ENCODE assay signal across 10 cellular contexts in genomic region chr12:6700646-6701051, GRCh38. TPM values are rescaled to one million over a fixed set of nuclear protein-coding genes. Genes with fewer than 3 reads are reported as not detected.
A peak's percentile ranks its signal among the peaks of the same experiment; 100 is the strongest.
DNase-seq lines count a peak whose midpoint lies in the region; ATAC-seq, FAIRE-seq and TF ChIP-seq lines count a peak whose summit lies in the region.
"Had no signal": no experiment of that assay in that cellular context is flagged by ENCODE, and none has a peak within 500 bp of the region (broad histone marks: within the 10 kb centered on the region; RNA-seq: fewer than 3 reads in every experiment).

PIANP (minus strand) TSS chr12:6700815; CDS start chr12:6698061, 2,754 bp downstream.

- TF ChIP-seq POLR2A in HepG2 (IDR thresholded peaks at IDR 0.05; ENCODE audit: insufficient read depth in 1 of 2, low read depth in 2 of 2, low read length in 2 of 2) = no peak

- no peaks in the 10 kb centered on the region for H3K79me2 ChIP-seq in HepG2 (ENCODE audit: insufficient read depth, low read length)

- ATAC-seq in HepG2 = peak; percentile 63

- WGBS in HepG2 (ENCODE audit: low lambda C conversion rate) = 2% methylated on average over 21 of the region's 43 CpGs

- FAIRE-seq in HepG2 (lab: Jason Lieb, UNC) = no peak
- FAIRE-seq: TTC549 had no signal

- BruUV-seq in HepG2 (replicated peaks; lab: Mats Ljungman, UMichigan) = no TSS peak

- TF ChIP-seq CTCF in HepG2 (CRISPR knock-in tag; IDR thresholded peaks at IDR 0.05) = no peak

- TF ChIP-seq RAD21 in HepG2 (CRISPR knock-in tag; IDR thresholded peaks at IDR 0.05) = no peak

- peak within 1 kb of the TSS; percentile 40 for H3K9ac ChIP-seq in HepG2 (ENCODE audit: insufficient read depth, low read depth, low read length)

- TF ChIP-seq EP300 in HepG2 (IDR thresholded peaks at IDR 0.05; ENCODE audit: low read depth in 2 of 2, low read length in 2 of 2) = no peak
- no peak for TF ChIP-seq EP300 in HepG2 (CRISPR knock-in tag; IDR thresholded peaks at IDR 0.05; ENCODE audit: borderline replicate concordance)

- H3K27me3 ChIP-seq in HepG2 (ENCODE audit: control insufficient read depth in 1 of 2, insufficient read depth in 2 of 2, low read length in 2 of 2) = peaks cover 6 to 64% of the 10 kb centered on the region in 2 experiments

- no peak within 1 kb of the TSS for H2AFZ ChIP-seq in HepG2 (ENCODE audit: low read length)

- H3K27ac ChIP-seq in HepG2 (ENCODE audit: extremely low read length, insufficient read depth, low read length) = no peak within 1 kb of the TSS
- H3K27ac ChIP-seq: 22Rv1 had no signal

- peak within 1 kb of the TSS; percentile 94 for H3K4me2 ChIP-seq in HepG2 (ENCODE audit: low read depth, low read length)

- in situ Hi-C loops in HepG2 (cut with HindIII; ENCODE audit: extremely low pct_ligation_motif_present, low pct_unique_long_range_greater_than_20kb) = no loop called here

- intact Hi-C loops in HepG2 (cut with micrococcal nuclease; ENCODE audit: unreplicated experiment) = no loop called here

- POLR2A ChIA-PET in HepG2 (lab: Yijun Ruan, JAX) = no interaction called here

- peaks cover 27% of the 10 kb centered on the region for H3K4me1 ChIP-seq in HepG2 (ENCODE audit: insufficient read depth, low read length)

- peak within 1 kb of the TSS; percentile 40 to 74 (median 45); a peak in 5 of 6 replicates for H3K4me3 ChIP-seq in HepG2 (replicated peaks in 1 of 3; ENCODE audit: insufficient read depth in 1 of 3, low read depth in 2 of 3, low read length in 3 of 3)

- H3K36me3 ChIP-seq in HepG2 (replicated peaks in 1 of 2; ENCODE audit: control insufficient read depth in 1 of 2, insufficient read depth in 2 of 2, low read length in 2 of 2) = no peaks in the 10 kb centered on the region

- no peaks in the 10 kb centered on the region for H3K9me3 ChIP-seq in HepG2 (ENCODE audit: low read length)

- CTCF ChIA-PET in HepG2 (lab: Yijun Ruan, JAX; ENCODE audit: low intra/inter-chr PET ratio, low total read pairs) = no interaction called here

- no peaks in the 10 kb centered on the region for H4K20me1 ChIP-seq in HepG2 (ENCODE audit: insufficient read depth, low read length)

- peak; percentile 39 for DNase-seq in DMS 273 (lab: John Stamatoyannopoulos, UW; ENCODE audit: unreplicated experiment)
- no peak for DNase-seq in DMS 273 treated with DMSO at 0.1 percent for 48 hours (lab: John Stamatoyannopoulos, UW)
- DNase-seq in activated CD4-positive, CD25-positive, alpha-beta regulatory T cell treated with anti-CD3 and anti-CD28 coated beads, Interleukin-2, amount 50 U/mL, for 72 hours = peak; percentile 42
- DNase-seq in cerebellar cortex (ENCODE audit: low spot score) = peak; percentile 57
- no peak for DNase-seq in HepG2 (ENCODE audit: low spot score)
- DNase-seq in stimulated activated CD4-positive, alpha-beta T cell treated with anti-CD3 and anti-CD28 coated beads, TNF-alpha, amount 100 ng/mL, for 4 hours (ENCODE audit: low read depth in 3 of 3) = peak in 2 of 3 experiments; percentile 32 to 38
- no peak for DNase-seq in middle frontal gyrus (ENCODE audit: extremely low spot score, low spot score)
- DNase-seq in mesenteric fat pad (ENCODE audit: low spot score) = no peak

TF ChIP-seq in HepG2, 621 proteins besides CTCF, POLR2A, EP300 and RAD21 (continues in another document):
- TF ChIP-seq PATZ1 (CRISPR knock-in tag; IDR thresholded peaks at IDR 0.05) = peak; percentile 57; the same call in 1 of the 2 replicates
- 0 out of 2 replicates have a peak, but pooled peaks have one; percentile 22 for TF ChIP-seq MTA1 (CRISPR knock-in tag; IDR thresholded peaks at IDR 0.05; ENCODE audit: borderline replicate concordance)
- peak; percentile 95 for TF ChIP-seq ZNF652 (CRISPR knock-in tag; IDR thresholded peaks at IDR 0.05; ENCODE audit: borderline replicate concordance, low read depth)
- no peak for TF ChIP-seq CREBL2 (CRISPR knock-in tag; IDR thresholded peaks at IDR 0.05; ENCODE audit: borderline replicate concordance)
- TF ChIP-seq NFE2L1 (CRISPR knock-in tag; IDR thresholded peaks at IDR 0.05; ENCODE audit: borderline replicate concordance) = no peak
- TF ChIP-seq MAZ (IDR thresholded peaks at IDR 0.05; ENCODE audit: borderline replicate concordance, low read depth, low read length) = no peak
- TF ChIP-seq MAZ (CRISPR knock-in tag; IDR thresholded peaks at IDR 0.05; ENCODE audit: low read depth) = peak; percentile 6; the same call in 1 of the 2 replicates
- TF ChIP-seq ZNF687 (CRISPR knock-in tag; IDR thresholded peaks at IDR 0.05) = peak; percentile 43; the same call in 1 of the 2 replicates
- TF ChIP-seq TBX2 (CRISPR knock-in tag; IDR thresholded peaks at IDR 0.05; ENCODE audit: borderline replicate concordance) = no peak

RNA-seq across cellular contexts. Expression of gene PIANP, which starts in this region (rescaled TPM):
- total RNA-seq in HepG2 (2016; rRNA removed; fragmentation: Illumina TruSeq; extraction: Trizol) = not detected in 2 replicates
- not detected in 2 replicates for total RNA-seq in HepG2 (2016; cell fraction: cytosol; rRNA removed; fragmentation: Illumina TruSeq; extraction: Trizol; ENCODE audit: low read depth)
- not detected in 2 replicates for total RNA-seq in HepG2 (2016; cell fraction: insoluble cytoplasmic fraction; rRNA removed; fragmentation: Illumina TruSeq; extraction: Trizol)
- not detected in 2 replicates for total RNA-seq in HepG2 (2016; cell fraction: membrane; rRNA removed; fragmentation: Illumina TruSeq; extraction: Trizol)
- not detected in 2 replicates for total RNA-seq in HepG2 (2016; cell fraction: nucleus; rRNA removed; fragmentation: Illumina TruSeq; extraction: Trizol)
- polyA plus RNA-seq in HepG2 (2011; rRNA removed) = not detected in 2 replicates
- polyA plus RNA-seq in HepG2 (2011; cell fraction: cytosol; rRNA removed) = not detected in 2 replicates
- not detected in 2 replicates for polyA plus RNA-seq in HepG2 (2011; cell fraction: nucleus; rRNA removed)
- 0.07 TPM in 1 of 2 replicates, not detected in the other for polyA plus RNA-seq in HepG2 (2012)
- not detected in 2 replicates for polyA plus RNA-seq in HepG2 (2016; cell fraction: cytosol; fragmentation: Illumina TruSeq; extraction: Trizol; ENCODE audit: low read depth)
- polyA plus RNA-seq in HepG2 (2016; cell fraction: insoluble cytoplasmic fraction; fragmentation: Illumina TruSeq; extraction: Trizol; ENCODE audit: low read depth) = not detected in 2 replicates
- not detected in 2 replicates for polyA plus RNA-seq in HepG2 (2016; cell fraction: membrane; fragmentation: Illumina TruSeq; extraction: Trizol; ENCODE audit: low read depth)
- not detected in 2 replicates for polyA plus RNA-seq in HepG2 (2016; cell fraction: nucleus; fragmentation: Illumina TruSeq; extraction: Trizol; ENCODE audit: insufficient read depth, low read depth)
- polyA minus RNA-seq in HepG2 (2011; rRNA and poly(A)+ RNA removed; ENCODE audit: low replicate concordance) = not detected in 2 replicates
- not detected in 2 replicates for polyA minus RNA-seq in HepG2 (2011; cell fraction: cytosol; rRNA and poly(A)+ RNA removed)
- not detected in 2 replicates for polyA minus RNA-seq in HepG2 (2011; cell fraction: nucleus; rRNA and poly(A)+ RNA removed)
- 0.16 TPM for total RNA-seq in mesenteric fat pad

Comparison
In these comparisons a context has a peak if more than half of its experiments do, and no peak if none do; other contexts are left out.
1. DNase-seq: peak in DMS 273 (single experiment), activated CD4-positive, CD25-positive, alpha-beta regulatory T cell treated with anti-CD3 and anti-CD28 coated beads, Interleukin-2, amount 50 U/mL, for 72 hours (single experiment), cerebellar cortex (single experiment) and stimulated activated CD4-positive, alpha-beta T cell treated with anti-CD3 and anti-CD28 coated beads, TNF-alpha, amount 100 ng/mL, for 4 hours (2 of 3); none in DMS 273 treated with DMSO at 0.1 percent for 48 hours (single experiment), HepG2 (single experiment), middle frontal gyrus (single experiment) and mesenteric fat pad (single experiment).
2. Peak in ATAC-seq, H3K4me3 ChIP-seq, H3K9ac ChIP-seq and H3K4me2 ChIP-seq in HepG2; RNA of the gene not detected or under 1 TPM.